22 cellular contexts compared by ENCODE assay signal in the genomic region with DNA sequence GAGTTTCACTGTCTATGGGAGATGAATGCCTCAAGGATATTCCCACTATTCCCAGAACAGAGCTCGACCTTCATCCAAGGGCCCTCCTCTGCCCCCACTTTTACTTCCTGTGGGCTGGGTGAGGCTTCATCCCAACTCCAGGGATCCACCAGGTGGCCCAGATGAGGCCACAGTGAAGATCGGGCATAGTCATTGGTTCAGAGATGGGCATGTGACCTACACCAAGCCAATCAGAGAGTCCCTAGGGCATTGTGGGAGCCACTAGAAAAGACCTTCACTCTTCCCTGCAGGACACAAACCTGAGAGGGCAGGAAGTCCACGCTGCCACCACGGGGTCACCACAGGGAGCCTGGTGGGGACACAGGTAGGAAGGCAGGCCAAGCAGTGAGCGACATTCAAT.
"Had no signal": no experiment of that assay in that cellular context is flagged by ENCODE, and none has a peak within 500 bp of the region (broad histone marks: within the 10 kb centered on the region; RNA-seq: fewer than 3 reads in every experiment).

No MANE protein-coding gene starts in this region.

- H3K27ac Mint-ChIP-seq: activated T-cell treated with anti-CD3 and anti-CD28 coated beads, Interleukin-2, amount 50 U/mL, for 72 hours; dendritic cell treated with granulocyte-macrophage colony-stimulating factor and Interleukin-4, amounts not matched to agents 40 ng/mL and 50 ng/mL, for 4 days; immature natural killer cell; naive thymus-derived CD8-positive, alpha-beta T cell; stimulated activated naive CD8-positive, alpha-beta T cell treated with anti-CD3 and anti-CD28 coated beads, Interleukin-15, amount 100 ng/mL, for 72 hours; T-helper 2 cell treated with Interferon-gamma antibody and Interleukin-4, amounts not matched to agents 5 μg/mL and 100 μg/mL, for 36 hours had no signal

- H3K27me3 ChIP-seq: breast epithelium, heart right ventricle had no signal

- H3K4me1 Mint-ChIP-seq: stimulated activated naive CD8-positive, alpha-beta T cell treated with anti-CD3 and anti-CD28 coated beads, Interleukin-15, amount 100 ng/mL, for 72 hours had no signal

- H3K4me1 ChIP-seq: breast epithelium, esophagus squamous epithelium, parathyroid adenoma had no signal

- H3K9ac ChIP-seq: parathyroid adenoma had no signal

- FAIRE-seq: astrocyte, endothelial cell of umbilical vein had no signal

- H3K4me3 Mint-ChIP-seq: activated T-cell treated with anti-CD3 and anti-CD28 coated beads, Interleukin-2, amount 50 U/mL, for 72 hours; dendritic cell treated with granulocyte-macrophage colony-stimulating factor and Interleukin-4, amounts not matched to agents 40 ng/mL and 50 ng/mL, for 4 days; immature natural killer cell; naive thymus-derived CD8-positive, alpha-beta T cell; stimulated activated naive CD8-positive, alpha-beta T cell treated with anti-CD3 and anti-CD28 coated beads, Interleukin-15, amount 100 ng/mL, for 72 hours; T-helper 2 cell treated with Interferon-gamma antibody and Interleukin-4, amounts not matched to agents 5 μg/mL and 100 μg/mL, for 36 hours had no signal

- H3K36me3 Mint-ChIP-seq: immature natural killer cell had no signal

- H3K79me2 ChIP-seq: parathyroid adenoma had no signal

- H3K27ac ChIP-seq: breast epithelium, esophagus squamous epithelium, heart right ventricle, parathyroid adenoma, thoracic aorta had no signal

- ATAC-seq: activated T-cell treated with anti-CD3 and anti-CD28 coated beads, Interleukin-2, amount 50 U/mL, for 72 hours; heart right ventricle; naive thymus-derived CD8-positive, alpha-beta T cell; sciatic nerve; stimulated activated naive CD8-positive, alpha-beta T cell treated with anti-CD3 and anti-CD28 coated beads, Interleukin-15, amount 100 ng/mL, for 72 hours had no signal

- H3K4me3 ChIP-seq: breast epithelium, esophagus squamous epithelium, heart right ventricle, smooth muscle cell, thoracic aorta had no signal

- H3K36me3 ChIP-seq: breast epithelium, esophagus squamous epithelium, heart right ventricle, thoracic aorta had no signal

- DNase-seq: activated CD4-positive, alpha-beta T cell treated with anti-CD3 and anti-CD28 coated beads, Interleukin-2, amount 50 U/mL, for 1 hour; activated effector memory CD4-positive, alpha-beta T cell treated with anti-CD3 and anti-CD28 coated beads, Interleukin-2, amount 50 U/mL, for 16 hours; activated naive CD4-positive, alpha-beta T cell treated with anti-CD3 and anti-CD28 coated beads, Interleukin-2, amount 50 U/mL, for 16 hours; activated T-cell treated with anti-CD3 and anti-CD28 coated beads, Interleukin-2, amount 50 U/mL, for 72 hours; effector memory CD4-positive, alpha-beta T cell; esophagus squamous epithelium; heart right ventricle; immature natural killer cell; kidney glomerular epithelial cell; mesenchymal stem cell; naive thymus-derived CD8-positive, alpha-beta T cell; stimulated activated CD4-positive, alpha-beta T cell treated with anti-CD3 and anti-CD28 coated beads, Interleukin-4, amount 100 ng/mL, for 1 hour; stimulated activated naive CD8-positive, alpha-beta T cell treated with anti-CD3 and anti-CD28 coated beads, Interleukin-15, amount 100 ng/mL, for 72 hours had no signal

- H3K4me2 ChIP-seq: smooth muscle cell had no signal

- H3K9me3 ChIP-seq: thoracic aorta had no signal

- H2AFZ ChIP-seq: parathyroid adenoma had no signal
